Comparison of ENCODE assay signal across 8 cellular contexts in the genomic region with DNA sequence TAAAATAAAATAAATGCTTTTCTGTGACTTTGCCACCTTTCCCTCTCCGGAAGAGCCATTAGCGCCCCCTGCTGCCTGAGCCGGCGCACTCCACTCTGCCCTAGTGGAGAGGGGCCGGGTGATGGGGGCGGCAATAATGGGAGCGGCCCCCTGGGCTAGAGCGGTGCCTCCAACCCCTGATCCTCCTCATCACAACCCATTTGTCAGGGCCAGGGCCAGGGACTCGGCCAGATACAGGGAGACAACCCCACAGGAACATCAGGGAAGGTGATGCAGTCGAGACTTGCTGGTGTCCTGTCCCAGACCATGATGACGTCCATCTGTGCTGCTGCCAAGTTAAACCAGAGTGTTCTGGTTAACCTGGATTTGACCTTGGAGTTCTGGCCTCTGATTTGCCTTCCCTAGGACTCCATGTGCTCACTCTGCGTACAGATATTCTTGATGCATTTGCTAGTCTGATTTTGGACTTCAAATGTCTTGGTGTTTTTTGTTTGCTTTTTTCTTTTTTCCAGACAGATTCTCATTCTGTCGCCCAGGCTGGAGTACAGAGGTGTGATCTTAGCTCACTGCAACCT. TPM values are rescaled to one million over a fixed set of nuclear protein-coding genes. Genes with fewer than 3 reads are reported as not detected.
DNase-seq lines count a peak whose midpoint lies in the region; ATAC-seq, FAIRE-seq and TF ChIP-seq lines count a peak whose summit lies in the region.

No MANE protein-coding gene starts in this region.

- no peaks in the 10 kb centered on the region for H3K36me3 ChIP-seq in suprapubic skin

- no peak for FAIRE-seq in RCC 7860 (lab: Jason Lieb, UNC)

- H3K4me1 ChIP-seq in foreskin keratinocyte (peaks cover 4% of the 10 kb centered on the region), suprapubic skin (no peaks in the 10 kb centered on the region)

- TF ChIP-seq POLR2A in suprapubic skin (IDR thresholded peaks at IDR 0.05), result no peak

- H3K27me3 ChIP-seq in foreskin keratinocyte (no peaks in the 10 kb centered on the region), suprapubic skin (no peaks in the 10 kb centered on the region)

- no peaks in the 10 kb centered on the region for H3K9me3 ChIP-seq in suprapubic skin

- 27% methylated on average over 13 of the region's 13 CpGs for WGBS in suprapubic skin

- ATAC-seq in foreskin keratinocyte, result peak; percentile 71

- no peak for TF ChIP-seq EP300 in suprapubic skin (IDR thresholded peaks at IDR 0.05)

- H3K27ac ChIP-seq in foreskin keratinocyte, result no peak overlapping the region
- no peak overlapping the region for H3K27ac ChIP-seq in suprapubic skin

- TF ChIP-seq CTCF in foreskin keratinocyte (conservative IDR thresholded peaks at IDR 0.05), result peak; percentile 71
- peak in 1 of 2 donors; percentile 42 for TF ChIP-seq CTCF in suprapubic skin (IDR thresholded peaks at IDR 0.05)

- no peak overlapping the region for H3K4me3 ChIP-seq in suprapubic skin

- peak; percentile 45 for DNase-seq in EL
- DNase-seq in LHCN-M2 (ENCODE audit: low read depth), result peak; percentile 35
- peak; percentile 58 for DNase-seq in activated CD8-positive, alpha-beta memory T cell treated with anti-CD3 and anti-CD28 coated beads for 24 hours
- DNase-seq in foreskin keratinocyte, result no peak
- DNase-seq in renal cortical epithelial cell (ENCODE audit: low read depth), result peak; percentile 54
- no peak for DNase-seq in NCI-H2081 treated with DMSO at 0.1 percent for 48 hours (lab: John Stamatoyannopoulos, UW)
- no peak for DNase-seq in RCC 7860 (ENCODE audit: low spot score)
- DNase-seq in suprapubic skin (ENCODE audit: low spot score in 2 of 2), result no peak

RNA-seq across cellular contexts. Expression of gene BPTF, which starts 46.1 kb away (rescaled TPM):
- total RNA-seq in LHCN-M2 (2014; rRNA removed) (18.0 and 24.1 TPM in 2 replicates), foreskin keratinocyte (39.7 and 41.6 TPM in 2 replicates), renal cortical epithelial cell (17.5 and 102 TPM in 2 replicates), suprapubic skin (100 to 1,000 TPM in 2 of 4 donors, 10 to 100 TPM in 2; 67.6 to 213 (median 102) TPM)
- polyA plus RNA-seq in LHCN-M2 (2012), result 10.0 TPM
- polyA plus RNA-seq in foreskin keratinocyte, result 10.3 and 11.6 TPM in 2 replicates

Comparison
In these comparisons a context has a peak if more than half of its experiments do, and no peak if none do; other contexts are left out.
1. DNase-seq: peak in EL (single experiment), LHCN-M2 (single experiment), activated CD8-positive, alpha-beta memory T cell treated with anti-CD3 and anti-CD28 coated beads for 24 hours (single experiment) and renal cortical epithelial cell (single experiment); none in foreskin keratinocyte (0 of 2), NCI-H2081 treated with DMSO at 0.1 percent for 48 hours (single experiment), RCC 7860 (single experiment) and suprapubic skin (0 of 2).